Comparison of ENCODE assay signal across 20 cellular contexts in genomic region chr6:2651966-2652365, GRCh38.
A peak's percentile ranks its signal among the peaks of the same experiment; 100 is the strongest.
DNase-seq lines count a peak whose midpoint lies in the region; ATAC-seq, FAIRE-seq and TF ChIP-seq lines count a peak whose summit lies in the region.
"Had no signal": no experiment of that assay in that cellular context is flagged by ENCODE, and none has a peak within 500 bp of the region (broad histone marks: within the 10 kb centered on the region; RNA-seq: fewer than 3 reads in every experiment).

No MANE protein-coding gene starts in this region.

- POLR2A ChIA-PET in CD8-positive, alpha-beta memory T cell (lab: Charles Lee): no interaction called here

- no peak overlapping the region for H3K9ac ChIP-seq in keratinocyte (ENCODE audit: control insufficient read depth, extremely low read depth, insufficient read depth, low read length)

- H2AFZ ChIP-seq in keratinocyte (ENCODE audit: control insufficient read depth, low read length): no peak overlapping the region
- H2AFZ ChIP-seq: GM23338 had no signal

- no peak overlapping the region for H3K4me3 Mint-ChIP-seq in CD8-positive, alpha-beta memory T cell
- H3K4me3 Mint-ChIP-seq: CD4-positive, alpha-beta memory T cell; GM23338 had no signal

- dilution Hi-C loops in keratinocyte (cut with MboI; ENCODE audit: extremely low pct_ligation_motif_present, low sequenced_read_pairs): no loop called here

- no peak for TF ChIP-seq CTCF in keratinocyte (optimal IDR thresholded peaks at IDR 0.05 in 1 of 3, IDR thresholded peaks at IDR 0.05 in 1 of 3, conservative IDR thresholded peaks at IDR 0.05 in 1 of 3; ENCODE audit: extremely low read depth in 1 of 3, insufficient read depth in 2 of 3, low read length in 3 of 3)

- H3K27me3 ChIP-seq in keratinocyte (ENCODE audit: control insufficient read depth, extremely low read depth, insufficient read depth, low read length): no peaks in the 10 kb centered on the region
- H3K27me3 ChIP-seq in CD8-positive, alpha-beta memory T cell (ENCODE audit: insufficient read depth, low read length, poor library complexity, severe bottlenecking): peaks cover 4% of the 10 kb centered on the region

- no peaks in the 10 kb centered on the region for H3K9me1 ChIP-seq in keratinocyte (ENCODE audit: control insufficient read depth, extremely low read depth, insufficient read depth, low read length)

- no peaks in the 10 kb centered on the region for H4K20me1 ChIP-seq in keratinocyte (ENCODE audit: control insufficient read depth, extremely low read depth, insufficient read depth, low read length)

- H3K79me2 ChIP-seq in keratinocyte (ENCODE audit: control insufficient read depth, insufficient read depth, low read length): no peaks in the 10 kb centered on the region

- no peak overlapping the region for H3K4me2 ChIP-seq in keratinocyte (ENCODE audit: control insufficient read depth, extremely low read depth, insufficient read depth, low read depth, low read length)
- H3K4me2 ChIP-seq: GM23338 had no signal

- ATAC-seq in esophagus mucosa (peak; percentile 41), HG03039 (IDR thresholded peaks at IDR 0.05; ENCODE audit: unreplicated experiment) (no peak)
- ATAC-seq: GM23338 had no signal

- H3K9me3 Mint-ChIP-seq in CD8-positive, alpha-beta memory T cell: peaks cover 4 to 8% (median 5%) of the 10 kb centered on the region in 5 donors

- H3K36me3 ChIP-seq in keratinocyte (ENCODE audit: control insufficient read depth in 2 of 2, extremely low read depth in 1 of 2, insufficient read depth in 2 of 2, low read length in 2 of 2): no peaks in the 10 kb centered on the region
- H3K36me3 ChIP-seq in CD8-positive, alpha-beta memory T cell (ENCODE audit: insufficient read depth, low read length): no peaks in the 10 kb centered on the region

- no peak overlapping the region for H3K27ac Mint-ChIP-seq in CD8-positive, alpha-beta memory T cell
- H3K27ac Mint-ChIP-seq: CD4-positive, alpha-beta memory T cell; GM23338 had no signal

- H3K4me1 ChIP-seq in keratinocyte (ENCODE audit: control insufficient read depth, extremely low read depth, insufficient read depth, low read length): no peaks in the 10 kb centered on the region
- no peaks in the 10 kb centered on the region for H3K4me1 ChIP-seq in CD8-positive, alpha-beta memory T cell (ENCODE audit: insufficient read depth, low read length)

- H3K27ac ChIP-seq in keratinocyte (ENCODE audit: control insufficient read depth, insufficient read depth, low read length): no peak overlapping the region
- no peak overlapping the region for H3K27ac ChIP-seq in CD8-positive, alpha-beta memory T cell (ENCODE audit: low read depth, low read length)
- H3K27ac ChIP-seq: C4-2B had no signal

- DNase-seq in M059J (ENCODE audit: low read depth): peak; percentile 42
- DNase-seq in RPMI7951 (ENCODE audit: low read depth): peak; percentile 55
- DNase-seq in keratinocyte (ENCODE audit: low read depth, low spot score): no peak
- no peak for DNase-seq in G401 (ENCODE audit: low spot score)
- DNase-seq in AG08396 (ENCODE audit: low spot score): no peak
- DNase-seq in CD8-positive, alpha-beta memory T cell: no peak
- DNase-seq: ACHN; Calu3; CD4-positive, alpha-beta memory T cell; DMS79 treated with DMSO at 0.1 percent for 48 hours; HCEC 1CT; KG1 had no signal

- H3K9me3 ChIP-seq in keratinocyte (ENCODE audit: control insufficient read depth, low read depth, low read length): no peaks in the 10 kb centered on the region
- no peaks in the 10 kb centered on the region for H3K9me3 ChIP-seq in CD8-positive, alpha-beta memory T cell (ENCODE audit: low read length)

- H3K4me1 Mint-ChIP-seq in CD8-positive, alpha-beta memory T cell: no peaks in the 10 kb centered on the region
- H3K4me1 Mint-ChIP-seq: CD4-positive, alpha-beta memory T cell had no signal

- CTCF ChIA-PET in CD8-positive, alpha-beta memory T cell (lab: Charles Lee): interaction anchor here (1.3 kb wide), 1 partner anchor 18 kb away, joined by 3 read pairs; no protein-coding TSS in a partner anchor

- no peaks in the 10 kb centered on the region for H3K36me3 Mint-ChIP-seq in CD8-positive, alpha-beta memory T cell

- in situ Hi-C loops in G401 (cut with HindIII; ENCODE audit: low sequenced_read_pairs): no loop called here

- H3K4me3 ChIP-seq in keratinocyte (ENCODE audit: control insufficient read depth in 2 of 3, extremely low read depth in 1 of 3, insufficient read depth in 2 of 3, low read depth in 1 of 3, low read length in 3 of 3): no peak overlapping the region
- no peak overlapping the region for H3K4me3 ChIP-seq in CD8-positive, alpha-beta memory T cell (ENCODE audit: low read length)
- H3K4me3 ChIP-seq: GM23338 had no signal

- peak; percentile 34 for FAIRE-seq in keratinocyte (lab: Jason Lieb, UNC)
- FAIRE-seq: A204.1, G401.6, GM12892, H54 had no signal

- peaks cover 17 to 43% of the 10 kb centered on the region in 2 donors for H3K27me3 Mint-ChIP-seq in CD8-positive, alpha-beta memory T cell

Comparison
In these comparisons a context has a peak if more than half of its experiments do, and no peak if none do; other contexts are left out.
1. DNase-seq: peak in M059J (single experiment) and RPMI7951 (single experiment); none in keratinocyte (single experiment), G401 (single experiment), AG08396 (single experiment) and CD8-positive, alpha-beta memory T cell (0 of 5).